ENCODE assay signal across 18 cellular contexts in genomic region chr3:175399156-175399840, GRCh38.
DNase-seq lines count a peak whose midpoint lies in the region; ATAC-seq and TF ChIP-seq lines count a peak whose summit lies in the region.
"Had no signal": no experiment of that assay in that cellular context is flagged by ENCODE, and none has a peak within 500 bp of the region (broad histone marks: within the 10 kb centered on the region; RNA-seq: fewer than 3 reads in every experiment).

No MANE protein-coding gene starts in this region.

- H3F3A ChIP-seq in GM23338 (replicated peaks; ENCODE audit: low read depth), result no peaks in the 10 kb centered on the region

- peak overlapping the region; percentile 11; the same call in 1 of the 2 replicates for H2AFZ ChIP-seq in GM23338

- ATAC-seq in GM23338, result no peak; the same call in 2 of the 3 replicates
- ATAC-seq: HepG2 had no signal

- no peaks in the 10 kb centered on the region for H3K79me2 ChIP-seq in GM23338 (replicated peaks; ENCODE audit: insufficient read depth)

- H3K9me3 Mint-ChIP-seq in GM23338 (no peaks in the 10 kb centered on the region; the same call in 2 of the 3 replicates), progenitor cell of endocrine pancreas (ENCODE audit: low read depth) (peaks cover 2% of the 10 kb centered on the region)

- no peak overlapping the region for H3K4me2 ChIP-seq in GM23338

- H3K4me3 ChIP-seq in GM23338, result no peak overlapping the region
- H3K4me3 ChIP-seq in fibroblast of villous mesenchyme (ENCODE audit: low read depth, low read length), result no peak overlapping the region

- H3K4me3 Mint-ChIP-seq in GM23338 (no peak overlapping the region), progenitor cell of endocrine pancreas (ENCODE audit: low read depth) (no peak overlapping the region)

- H3K36me3 Mint-ChIP-seq in GM23338 (ENCODE audit: low read depth) (peaks cover 5% of the 10 kb centered on the region; the same call in 1 of the 3 replicates), progenitor cell of endocrine pancreas (ENCODE audit: insufficient read depth) (no peaks in the 10 kb centered on the region)

- H3K9me2 ChIP-seq in GM23338 (ENCODE audit: insufficient read depth), result no peaks in the 10 kb centered on the region; the same call in 1 of the 2 replicates

- TF ChIP-seq CTCF in GM23338 (conservative IDR thresholded peaks at IDR 0.05; ENCODE audit: low read depth in 2 of 2) (no peak), fibroblast of villous mesenchyme (IDR thresholded peaks at IDR 0.05; ENCODE audit: insufficient read depth, low read depth, low read length) (no peak), progenitor cell of endocrine pancreas (IDR thresholded peaks at IDR 0.05; ENCODE audit: unreplicated experiment) (no peak)

- H3K27ac Mint-ChIP-seq in GM23338 (no peak overlapping the region), progenitor cell of endocrine pancreas (peak overlapping the region; percentile 33)

- H3K4me1 Mint-ChIP-seq in GM23338, result peaks cover 26% of the 10 kb centered on the region
- peaks cover 14% of the 10 kb centered on the region for H3K4me1 Mint-ChIP-seq in progenitor cell of endocrine pancreas (ENCODE audit: low read depth)

- no peaks in the 10 kb centered on the region for H4K20me1 ChIP-seq in GM23338 (replicated peaks; ENCODE audit: insufficient read depth)

- H3K36me3 ChIP-seq in GM23338 (ENCODE audit: insufficient read depth), result no peaks in the 10 kb centered on the region

- H3K27me3 Mint-ChIP-seq in GM23338 (ENCODE audit: insufficient read depth, low read depth, poor library complexity), result no peaks in the 10 kb centered on the region
- no peaks in the 10 kb centered on the region for H3K27me3 Mint-ChIP-seq in progenitor cell of endocrine pancreas

- H3K27me3 ChIP-seq in GM23338 (ENCODE audit: insufficient read depth), result no peaks in the 10 kb centered on the region

- peaks cover 22% of the 10 kb centered on the region for H3K4me1 ChIP-seq in GM23338 (ENCODE audit: insufficient read depth)

- DNase-seq in GM23338 (ENCODE audit: low spot score) (peak; percentile 54), NCI-H446 treated with DMSO at 0.1 percent for 48 hours (lab: John Stamatoyannopoulos, UW) (peak; percentile 40), fibroblast of villous mesenchyme (ENCODE audit: low read depth) (peak; percentile 35), progenitor cell of endocrine pancreas (ENCODE audit: low spot score, unreplicated experiment) (no peak), AML-193 (lab: John Stamatoyannopoulos, UW) (no peak), NCI-H2081 (lab: John Stamatoyannopoulos, UW) (no peak), CD1c-positive myeloid dendritic cell (ENCODE audit: extremely low spot score) (no peak), pons (ENCODE audit: low spot score) (no peak)
- DNase-seq: DMS153; GOT3; NCI-H1417; NCI-H2029; NCI-H2227 treated with DMSO at 0.1 percent for 48 hours; NCI-H526; NK-92 treated with Interleukin-12 subunit alpha and Interleukin-12 subunit beta, amount 100 ng/mL, for 24 hours; OCI-M1; T-helper 1 cell had no signal

- H3K27ac ChIP-seq in GM23338 (ENCODE audit: low read depth), result no peak overlapping the region

TF ChIP-seq in GM23338, 12 proteins besides CTCF, POLR2A, EP300 and RAD21 (continues in another document):
- TF ChIP-seq JUNB (IDR thresholded peaks at IDR 0.05; ENCODE audit: unreplicated experiment) (no peak), EZH2 (IDR thresholded peaks at IDR 0.05; ENCODE audit: low read depth, unreplicated experiment) (no peak), EZH2phosphoT487 (IDR thresholded peaks at IDR 0.05; ENCODE audit: unreplicated experiment) (no peak), ZNF331 (CRISPR knock-in tag; IDR thresholded peaks at IDR 0.05; ENCODE audit: low read depth) (no peak), REST (IDR thresholded peaks at IDR 0.05; ENCODE audit: unreplicated experiment) (no peak), CREB1 (CRISPR knock-in tag; IDR thresholded peaks at IDR 0.05; ENCODE audit: low read depth) (no peak), STAT1 (IDR thresholded peaks at IDR 0.05; ENCODE audit: unreplicated experiment) (no peak), ZNF462 (CRISPR knock-in tag; IDR thresholded peaks at IDR 0.05) (no peak), POLR2AphosphoS5 (IDR thresholded peaks at IDR 0.05; ENCODE audit: low read depth) (no peak), ZNF114 (CRISPR knock-in tag; IDR thresholded peaks at IDR 0.05) (no peak)

Comparison
In these comparisons a context has a peak if more than half of its experiments do, and no peak if none do; other contexts are left out.
1. DNase-seq: peak in GM23338 (single experiment), NCI-H446 treated with DMSO at 0.1 percent for 48 hours (single experiment) and fibroblast of villous mesenchyme (single experiment); none in progenitor cell of endocrine pancreas (single experiment), AML-193 (0 of 2), NCI-H2081 (0 of 2), CD1c-positive myeloid dendritic cell (single experiment) and pons (single experiment).